Comparison of ENCODE assay signal across 30 cellular contexts in genomic region chr1:159866905-159867304, GRCh38. TPM values are rescaled to one million over a fixed set of nuclear protein-coding genes. Genes with fewer than 3 reads are reported as not detected.
DNase-seq lines count a peak whose midpoint lies in the region; ATAC-seq and TF ChIP-seq lines count a peak whose summit lies in the region.
"Had no signal": no experiment of that assay in that cellular context is flagged by ENCODE, and none has a peak within 500 bp of the region (broad histone marks: within the 10 kb centered on the region; RNA-seq: fewer than 3 reads in every experiment).

No MANE protein-coding gene starts in this region.

- DNase-seq in activated CD4-positive, alpha-beta T cell treated with anti-CD3 and anti-CD28 coated beads for 36 hours = no peak
- no peak for DNase-seq in activated CD4-positive, alpha-beta T cell treated with anti-CD3 and anti-CD28 coated beads for 4 hours
- DNase-seq in SW480 (ENCODE audit: low spot score) = peak; percentile 47
- peak in 1 of 2 donors; percentile 51 for DNase-seq in foreskin keratinocyte
- no peak for DNase-seq in transverse colon
- DNase-seq in activated T-cell treated with anti-CD3 and anti-CD28 coated beads for 4 hours = no peak
- no peak for DNase-seq in OCI-M2 (lab: John Stamatoyannopoulos, UW; ENCODE audit: unreplicated experiment)
- DNase-seq: AML-193; anterior cingulate cortex; CD8-positive, alpha-beta memory T cell; effector memory CD8-positive, alpha-beta T cell; erythroblast; foreskin melanocyte; GDM1; heart right ventricle; IMR-90; NCI-H226; stimulated activated CD4-positive, alpha-beta T cell treated with anti-CD3 and anti-CD28 coated beads, Interleukin-12 subunit alpha, Interleukin-12 subunit beta, amount 100 ng/mL, for 4 hours; stimulated activated CD4-positive, alpha-beta T cell treated with anti-CD3 and anti-CD28 coated beads, Interleukin-4, amount 100 ng/mL, for 4 hours; testis had no signal

- no peaks in the 10 kb centered on the region for H3K36me3 ChIP-seq in transverse colon
- H3K36me3 ChIP-seq: cardiac muscle cell, heart right ventricle, SJSA1, uterus had no signal

- TF ChIP-seq CTCF in foreskin keratinocyte (conservative IDR thresholded peaks at IDR 0.05) (no peak), transverse colon (IDR thresholded peaks at IDR 0.05) (no peak)

- H3K4me1 Mint-ChIP-seq in activated CD4-positive, alpha-beta T cell treated with anti-CD3 and anti-CD28 coated beads for 36 hours = peaks cover 12% of the 10 kb centered on the region

- H3K4me1 ChIP-seq in foreskin keratinocyte (peaks cover 38% of the 10 kb centered on the region), transverse colon (peaks cover 9 to 25% (median 17%) of the 10 kb centered on the region in 4 donors)
- H3K4me1 ChIP-seq: SJSA1 had no signal

- in situ Hi-C loops in transverse colon (cut with MboI; ENCODE audit: low pct_ligation_motif_present in 1 of 4, low pct_unique_long_range_greater_than_20kb in 1 of 4, low sequenced_read_pairs in 3 of 4) = no loop called here

- TF ChIP-seq POLR2A in transverse colon (IDR thresholded peaks at IDR 0.05) = no peak

- no peaks in the 10 kb centered on the region for H3K9me3 Mint-ChIP-seq in activated CD4-positive, alpha-beta T cell treated with anti-CD3 and anti-CD28 coated beads for 36 hours (ENCODE audit: low read depth)
- H3K9me3 Mint-ChIP-seq: activated naive CD4-positive, alpha-beta T cell treated with anti-CD3 and anti-CD28 coated beads, Interleukin-2, amount 50 U/mL, for 24 hours; activated T-helper 1 cell treated with anti-CD3 and anti-CD28 coated beads, Interleukin-12 subunit alpha, Interleukin-12 subunit beta, Interleukin-2, Interleukin-4 antibody, amounts not matched to agents 30 ng/mL and 10 ng/mL and 1 ng/mL, durations not matched to agents 14 hours and 24 hours and 36 hours; CD8-positive, alpha-beta memory T cell; effector memory CD8-positive, alpha-beta T cell had no signal

- H3K27ac ChIP-seq in foreskin keratinocyte (peak overlapping the region; percentile 29), transverse colon (peak overlapping the region; percentile 71 to 83 (median 76))
- H3K27ac ChIP-seq: A549, cardiac muscle cell, coronary artery, heart right ventricle, SJSA1, testis had no signal

- H3K27me3 ChIP-seq in foreskin keratinocyte (no peaks in the 10 kb centered on the region), transverse colon (peaks cover 8% of the 10 kb centered on the region)
- H3K27me3 ChIP-seq: SJSA1, testis, uterus had no signal

- no peak overlapping the region for H3K27ac Mint-ChIP-seq in activated CD4-positive, alpha-beta T cell treated with anti-CD3 and anti-CD28 coated beads for 36 hours
- H3K27ac Mint-ChIP-seq: activated naive CD4-positive, alpha-beta T cell treated with anti-CD3 and anti-CD28 coated beads, Interleukin-2, amount 50 U/mL, for 24 hours; activated T-helper 1 cell treated with anti-CD3 and anti-CD28 coated beads, Interleukin-12 subunit alpha, Interleukin-12 subunit beta, Interleukin-2, Interleukin-4 antibody, amounts not matched to agents 30 ng/mL and 10 ng/mL and 1 ng/mL, durations not matched to agents 14 hours and 24 hours and 36 hours had no signal

- CTCF ChIA-PET in activated CD4-positive, alpha-beta T cell treated with anti-CD3 and anti-CD28 coated beads for 36 hours (lab: Charles Lee) = interaction anchor here (1.2 kb wide), 1 partner anchor 35 kb away, joined by 4 read pairs; no protein-coding TSS in a partner anchor

- no peak overlapping the region for H3K4me3 ChIP-seq in transverse colon
- H3K4me3 ChIP-seq: A549, cardiac muscle cell, coronary artery, heart right ventricle, SJSA1, testis, uterus had no signal

- POLR2A ChIA-PET in activated CD4-positive, alpha-beta T cell treated with anti-CD3 and anti-CD28 coated beads for 36 hours (lab: Charles Lee) = no interaction called here

- H3K4me3 Mint-ChIP-seq in activated CD4-positive, alpha-beta T cell treated with anti-CD3 and anti-CD28 coated beads for 36 hours = no peak overlapping the region
- H3K4me3 Mint-ChIP-seq: activated naive CD4-positive, alpha-beta T cell treated with anti-CD3 and anti-CD28 coated beads, Interleukin-2, amount 50 U/mL, for 24 hours; activated T-helper 1 cell treated with anti-CD3 and anti-CD28 coated beads, Interleukin-12 subunit alpha, Interleukin-12 subunit beta, Interleukin-2, Interleukin-4 antibody, amounts not matched to agents 30 ng/mL and 10 ng/mL and 1 ng/mL, durations not matched to agents 14 hours and 24 hours and 36 hours; CD8-positive, alpha-beta memory T cell; effector memory CD8-positive, alpha-beta T cell had no signal

- no peaks in the 10 kb centered on the region for H3K36me3 Mint-ChIP-seq in activated CD4-positive, alpha-beta T cell treated with anti-CD3 and anti-CD28 coated beads for 36 hours (ENCODE audit: low read depth)
- H3K36me3 Mint-ChIP-seq: activated naive CD4-positive, alpha-beta T cell treated with anti-CD3 and anti-CD28 coated beads, Interleukin-2, amount 50 U/mL, for 24 hours had no signal

- H3K27me3 Mint-ChIP-seq in activated CD4-positive, alpha-beta T cell treated with anti-CD3 and anti-CD28 coated beads for 36 hours = peaks cover 3% of the 10 kb centered on the region
- H3K27me3 Mint-ChIP-seq: activated naive CD4-positive, alpha-beta T cell treated with anti-CD3 and anti-CD28 coated beads, Interleukin-2, amount 50 U/mL, for 24 hours had no signal

- 76 to 91% methylated on average over 4 to 8 of the region's 8 CpGs for WGBS in transverse colon (ENCODE audit: low coverage in 1 of 2), 2 donors

- intact Hi-C loops in activated CD4-positive, alpha-beta T cell treated with anti-CD3 and anti-CD28 coated beads for 36 hours (cut with DNase I, micrococcal nuclease) = no loop called here
- intact Hi-C loops in transverse colon (cut with DNase I; ENCODE audit: low total_unique reads) = no loop called here

- no peak for TF ChIP-seq EP300 in transverse colon (IDR thresholded peaks at IDR 0.05; ENCODE audit: low read depth)

- no peaks in the 10 kb centered on the region for H3K9me3 ChIP-seq in transverse colon
- H3K9me3 ChIP-seq: A549, heart right ventricle, SJSA1, testis, uterus had no signal

- ATAC-seq in activated CD4-positive, alpha-beta T cell treated with anti-CD3 and anti-CD28 coated beads for 36 hours = peak; percentile 37
- ATAC-seq in foreskin keratinocyte = no peak
- no peak for ATAC-seq in HG02970 (IDR thresholded peaks at IDR 0.05; ENCODE audit: low FRiP score, unreplicated experiment)
- ATAC-seq: effector memory CD8-positive, alpha-beta T cell had no signal

RNA-seq across cellular contexts. Expression of gene VSIG8, which starts 4.4 kb away (rescaled TPM):
- under 1 TPM in 1 of 2 experiments, not detected in 1; 0.11 TPM for total RNA-seq in activated CD4-positive, alpha-beta T cell treated with anti-CD3 and anti-CD28 coated beads for 36 hours
- 0.07 and 0.14 TPM in 2 replicates for total RNA-seq in foreskin keratinocyte
- 0.11 and 0.18 TPM in 2 replicates for polyA plus RNA-seq in foreskin keratinocyte
- not detected for total RNA-seq in transverse colon
- total RNA-seq: activated T-helper 1 cell treated with anti-CD3 and anti-CD28 coated beads, Interleukin-12 subunit alpha, Interleukin-12 subunit beta, Interleukin-2, Interleukin-4 antibody, amounts not matched to agents 30 ng/mL and 10 ng/mL and 1 ng/mL, durations not matched to agents 14 hours and 24 hours and 36 hours; cardiac muscle cell; CD8-positive, alpha-beta memory T cell; heart right ventricle; IMR-90; lung microvascular endothelial cell; SJSA1; T-helper 1 cell treated with Interleukin-12 subunit alpha and Interleukin-12 subunit beta and Interleukin-4 antibody, amounts not matched to agents 30 ng/mL and 1 ng/mL, for 36 hours had no signal
- polyA plus RNA-seq: cardiac muscle cell; CD8-positive, alpha-beta memory T cell; IMR-90 had no signal

RNA-seq across cellular contexts. Expression of gene CFAP45, which starts 33.1 kb away (rescaled TPM):
- total RNA-seq in activated CD4-positive, alpha-beta T cell treated with anti-CD3 and anti-CD28 coated beads for 36 hours = 1 to 10 TPM in 1 of 2 experiments, under 1 TPM in 1; 0.98 to 1.1 TPM
- total RNA-seq in foreskin keratinocyte (1.0 and 1.3 TPM in 2 replicates), transverse colon (under 1 TPM in 1 of 4 donors, not detected in 3; 0.32 TPM)
- polyA plus RNA-seq in foreskin keratinocyte = 1.1 and 1.3 TPM in 2 replicates
- total RNA-seq: cardiac muscle cell had no signal
- polyA plus RNA-seq: cardiac muscle cell had no signal

RNA-seq across cellular contexts. Expression of gene SLAMF8, which starts 40.2 kb away (rescaled TPM):
- under 1 TPM; 0.39 to 0.70 TPM for total RNA-seq in activated CD4-positive, alpha-beta T cell treated with anti-CD3 and anti-CD28 coated beads for 36 hours
- not detected in 2 replicates for total RNA-seq in foreskin keratinocyte
- not detected in 2 replicates for polyA plus RNA-seq in foreskin keratinocyte
- total RNA-seq in transverse colon = 1 to 10 TPM in 3 of 4 donors, under 1 TPM in 1; 0.37 to 7.1 (median 2.3) TPM
- total RNA-seq: cardiac muscle cell, IMR-90, lung microvascular endothelial cell, SJSA1 had no signal
- polyA plus RNA-seq: A549, cardiac muscle cell had no signal

RNA-seq across cellular contexts. Expression of gene TAGLN2, which starts 58.4 kb away (rescaled TPM):
- 100 to 1,000 TPM; 410 to 495 TPM for total RNA-seq in activated CD4-positive, alpha-beta T cell treated with anti-CD3 and anti-CD28 coated beads for 36 hours
- total RNA-seq in foreskin keratinocyte (462 and 520 TPM in 2 replicates), transverse colon (100 to 1,000 TPM in 3 of 4 donors, 10 to 100 TPM in 1; 65.1 to 235 (median 168) TPM)
- polyA plus RNA-seq in foreskin keratinocyte = 928 and 982 TPM in 2 replicates
